ENCODE assay signal across 10 cellular contexts in the genomic region with DNA sequence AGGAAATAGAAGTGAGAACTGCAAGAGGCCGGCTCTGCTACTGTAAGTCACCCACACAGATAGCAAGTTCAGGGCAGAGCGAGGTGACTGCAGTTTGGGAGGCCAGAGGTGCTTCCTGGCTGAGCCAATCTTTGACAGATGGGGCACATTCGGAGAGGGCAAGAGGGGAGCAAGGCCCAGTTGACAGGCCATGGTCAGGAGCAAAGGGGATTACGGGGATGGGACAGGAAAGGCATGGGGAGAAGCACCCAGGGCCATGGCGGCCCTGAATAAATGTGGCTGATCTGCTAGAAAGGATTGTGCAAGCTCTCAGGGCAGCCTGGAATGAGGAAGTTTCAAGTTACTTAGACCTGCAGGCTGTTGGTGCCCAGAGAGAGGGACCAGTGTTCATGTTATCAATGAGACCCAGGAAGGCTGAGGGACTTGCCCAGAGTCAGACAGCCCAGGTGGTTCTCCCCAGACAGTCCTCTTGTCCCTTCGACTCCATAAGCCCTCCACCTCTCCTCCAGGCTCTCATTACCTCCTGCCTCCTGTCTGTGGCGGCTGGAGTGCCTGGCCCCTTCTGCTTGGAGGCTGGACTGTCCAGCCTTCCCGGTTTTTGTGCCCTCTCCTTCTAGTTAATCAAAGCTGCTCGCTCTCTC.
DNase-seq lines count a peak whose midpoint lies in the region; FAIRE-seq and TF ChIP-seq lines count a peak whose summit lies in the region.
"Had no signal": no experiment of that assay in that cellular context is flagged by ENCODE, and none has a peak within 500 bp of the region (broad histone marks: within the 10 kb centered on the region; RNA-seq: fewer than 3 reads in every experiment).

No MANE protein-coding gene starts in this region.

- H3K9me3 ChIP-seq in PC-9 (ENCODE audit: insufficient read depth, low read depth) (0 out of 2 replicates have a peak, but pooled peaks cover 5% of the 10 kb centered on the region), fibroblast of lung (ENCODE audit: control insufficient read depth, insufficient read depth, low read depth, low read length) (no peaks in the 10 kb centered on the region), WERI-Rb-1 (ENCODE audit: severe bottlenecking) (peaks cover 4% of the 10 kb centered on the region)
- H3K9me3 ChIP-seq: uterus had no signal

- H3K4me3 ChIP-seq in PC-9 (peak overlapping the region; percentile 40; the same call in 1 of the 2 replicates), fibroblast of lung (replicated peaks in 1 of 4; ENCODE audit: control extremely low read depth in 1 of 4, insufficient read depth in 1 of 4, low read depth in 3 of 4, low read length in 4 of 4) (no peak overlapping the region), WERI-Rb-1 (ENCODE audit: low read depth, low read length) (no peak overlapping the region)
- H3K4me3 ChIP-seq: uterus had no signal

- TF ChIP-seq CTCF in PC-9 (conservative IDR thresholded peaks at IDR 0.05) (no peak), fibroblast of lung (conservative IDR thresholded peaks at IDR 0.05 in 1 of 2, IDR thresholded peaks at IDR 0.05 in 1 of 2; ENCODE audit: low read depth in 1 of 2, low read length in 2 of 2) (no peak), WERI-Rb-1 (IDR thresholded peaks at IDR 0.05; ENCODE audit: low read depth, low read length) (no peak)

- H3K4me2 ChIP-seq in PC-9 (peak overlapping the region; percentile 78), fibroblast of lung (ENCODE audit: extremely low read depth, insufficient read depth, low read length) (no peak overlapping the region)

- DNase-seq in GM12892 (ENCODE audit: insufficient read length) (no peak), PC-9 (peak; percentile 54 to 86), fibroblast of lung (ENCODE audit: low read depth in 2 of 2) (peak; percentile 71 to 76), renal cortical epithelial cell (ENCODE audit: low read depth) (peak; percentile 65), WERI-Rb-1 (no peak), inferior parietal cortex (ENCODE audit: extremely low spot score) (no peak), nucleus accumbens (lab: John Stamatoyannopoulos, UW) (no peak), activated T-cell treated with anti-CD3 and anti-CD28 coated beads for 4 hours (no peak)
- DNase-seq: natural killer cell had no signal

- no peaks in the 10 kb centered on the region for H3K9me2 ChIP-seq in PC-9 (ENCODE audit: insufficient read depth)

- H3K27me3 ChIP-seq in PC-9 (ENCODE audit: insufficient read depth, low read depth) (no peaks in the 10 kb centered on the region), fibroblast of lung (ENCODE audit: control insufficient read depth, insufficient read depth, low read length) (no peaks in the 10 kb centered on the region), WERI-Rb-1 (ENCODE audit: insufficient read depth, low read depth, severe bottlenecking) (no peaks in the 10 kb centered on the region)
- H3K27me3 ChIP-seq: uterus had no signal

- intact Hi-C loops in PC-9 (cut with micrococcal nuclease; ENCODE audit: unreplicated experiment), result loop anchor here (1.0 to 5.0 kb wide), 8 partner anchors 40 to 640 kb away; a partner anchor contains a TSS

- H3K4me1 ChIP-seq in PC-9 (replicated peaks; ENCODE audit: insufficient read depth) (peaks cover 34% of the 10 kb centered on the region), fibroblast of lung (ENCODE audit: control insufficient read depth, extremely low read depth, insufficient read depth, low read length) (peaks cover 12% of the 10 kb centered on the region)
- H3K4me1 ChIP-seq: uterus had no signal

- POLR2A ChIA-PET in PC-9 (lab: Charles Lee; ENCODE audit: unreplicated experiment), result no interaction called here

- H3K27ac ChIP-seq in PC-9 (peak overlapping the region; percentile 69), fibroblast of lung (ENCODE audit: insufficient read depth, low read length) (no peak overlapping the region), WERI-Rb-1 (no peak overlapping the region)
- H3K27ac ChIP-seq: uterus had no signal

- H3K79me2 ChIP-seq in PC-9 (ENCODE audit: low read depth), result no peaks in the 10 kb centered on the region
- peaks cover 7% of the 10 kb centered on the region for H3K79me2 ChIP-seq in fibroblast of lung (ENCODE audit: control insufficient read depth, insufficient read depth, low read length)

- peak overlapping the region; percentile 68; the same call in 1 of the 2 replicates for H2AFZ ChIP-seq in PC-9
- H2AFZ ChIP-seq in fibroblast of lung (ENCODE audit: low read length), result no peak overlapping the region

- no peak for TF ChIP-seq POLR2A in GM12892 (IDR thresholded peaks at IDR 0.05; ENCODE audit: low read depth, low read length)

- CTCF ChIA-PET in PC-9 (lab: Charles Lee), result no interaction called here

- H4K20me1 ChIP-seq in PC-9 (ENCODE audit: insufficient read depth) (no peaks in the 10 kb centered on the region), fibroblast of lung (ENCODE audit: control insufficient read depth, extremely low read depth, insufficient read depth, low read length) (no peaks in the 10 kb centered on the region)

- peaks cover 5% of the 10 kb centered on the region; the same call in 1 of the 2 replicates for H3K36me3 ChIP-seq in PC-9 (ENCODE audit: low read depth)
- H3K36me3 ChIP-seq in fibroblast of lung (ENCODE audit: control insufficient read depth, insufficient read depth, low read length), result peaks cover 13% of the 10 kb centered on the region
- peaks cover 21% of the 10 kb centered on the region for H3K36me3 ChIP-seq in WERI-Rb-1
- H3K36me3 ChIP-seq: uterus had no signal

- BruUV-seq in PC-9 (replicated peaks; lab: Mats Ljungman, UMichigan), result no TSS peak

- no peak overlapping the region for H3K9ac ChIP-seq in fibroblast of lung (ENCODE audit: insufficient read depth, low read length)

- peaks cover 17% of the 10 kb centered on the region for H3F3A ChIP-seq in PC-9 (ENCODE audit: insufficient read depth, low read depth)

- FAIRE-seq in GM12892 (lab: Jason Lieb, UNC), result peak; percentile 24

Comparison
In these comparisons a context has a peak if more than half of its experiments do, and no peak if none do; other contexts are left out.
1. DNase-seq: peak in PC-9 (2 of 2), fibroblast of lung (2 of 2) and renal cortical epithelial cell (single experiment); none in GM12892 (single experiment), WERI-Rb-1 (single experiment), inferior parietal cortex (single experiment), nucleus accumbens (0 of 56) and activated T-cell treated with anti-CD3 and anti-CD28 coated beads for 4 hours (single experiment).